Comparison of ENCODE assay signal across 11 cellular contexts in the genomic region with DNA sequence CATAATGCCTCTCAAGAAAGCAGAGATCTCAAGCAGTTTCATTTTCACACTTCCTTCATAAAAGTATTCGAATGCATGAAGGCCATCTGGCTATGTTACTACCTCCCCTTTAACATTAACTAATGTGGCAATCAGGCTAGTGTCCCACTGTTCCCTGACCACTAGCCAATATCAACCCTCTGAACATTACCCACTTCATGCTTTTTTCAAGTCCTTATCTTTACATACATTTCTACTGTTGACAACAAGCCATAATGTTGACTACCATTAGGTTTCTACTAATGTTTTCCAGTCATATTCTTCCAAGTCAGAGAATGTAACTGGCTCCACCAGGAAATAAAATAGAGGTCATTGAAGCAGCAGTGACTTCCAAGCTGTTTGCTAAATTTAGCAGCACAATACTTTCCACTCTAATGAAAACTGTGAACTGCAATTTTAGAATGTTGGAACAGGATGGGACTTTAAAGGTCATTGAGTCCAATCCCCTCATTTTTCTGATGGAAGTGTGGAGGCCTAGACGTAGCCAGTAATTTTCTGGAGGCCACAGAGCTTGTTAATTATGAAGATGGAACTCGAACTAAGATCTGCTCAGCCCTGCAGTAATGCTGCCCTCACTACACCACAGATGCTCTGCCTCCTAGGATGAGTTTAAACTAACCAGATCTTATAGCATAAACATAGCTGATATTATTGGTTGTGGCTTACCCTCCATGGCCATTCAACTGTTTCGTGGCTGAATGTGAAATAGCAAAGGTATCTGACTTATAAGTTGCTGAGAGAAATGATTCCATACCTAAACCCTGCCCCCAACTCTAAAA. TPM values are rescaled to one million over a fixed set of nuclear protein-coding genes. Genes with fewer than 3 reads are reported as not detected.
A peak's percentile ranks its signal among the peaks of the same experiment; 100 is the strongest.
DNase-seq lines count a peak whose midpoint lies in the region; ATAC-seq and TF ChIP-seq lines count a peak whose summit lies in the region.
"Had no signal": no experiment of that assay in that cellular context is flagged by ENCODE, and none has a peak within 500 bp of the region (broad histone marks: within the 10 kb centered on the region; RNA-seq: fewer than 3 reads in every experiment).

No MANE protein-coding gene starts in this region.

- H3K27me3 ChIP-seq in SK-N-SH (ENCODE audit: insufficient read depth) (no peaks in the 10 kb centered on the region), cardiac muscle cell (no peaks in the 10 kb centered on the region), testis (no peaks in the 10 kb centered on the region)
- H3K27me3 ChIP-seq: BE2C, upper lobe of right lung had no signal

- H3K9me3 ChIP-seq in SK-N-SH = no peaks in the 10 kb centered on the region
- H3K9me3 ChIP-seq in cardiac muscle cell (ENCODE audit: low read depth) = no peaks in the 10 kb centered on the region
- no peaks in the 10 kb centered on the region for H3K9me3 ChIP-seq in testis
- H3K9me3 ChIP-seq: BE2C, prostate gland, upper lobe of right lung had no signal

- CTCF ChIA-PET in SK-N-SH (lab: Yijun Ruan, JAX) = interaction anchor here (1.1 kb wide), 1 partner anchor 9 kb away, joined by 3 read pairs; no protein-coding TSS in a partner anchor

- TF ChIP-seq RAD21 in SK-N-SH (IDR thresholded peaks at IDR 0.05; ENCODE audit: low read length) = no peak

- H3K9me2 ChIP-seq in SK-N-SH = no peaks in the 10 kb centered on the region

- H3K27ac ChIP-seq in SK-N-SH (ENCODE audit: low read depth in 2 of 2, low read length in 1 of 2) (no peak overlapping the region; a peak in 1 of 4 replicates), cardiac muscle cell (peak overlapping the region; percentile 72), testis (no peak overlapping the region)
- H3K27ac ChIP-seq: prostate gland, upper lobe of right lung had no signal

- TF ChIP-seq EP300 in SK-N-SH (IDR thresholded peaks at IDR 0.05; ENCODE audit: borderline replicate concordance in 1 of 2, low read depth in 1 of 2, low read length in 1 of 2) = no peak

- POLR2A ChIA-PET in SK-N-SH (lab: Yijun Ruan, JAX) = no interaction called here

- ATAC-seq in GM21390 (IDR thresholded peaks at IDR 0.05; ENCODE audit: unreplicated experiment) = peak; percentile 53
- ATAC-seq in HG02642 (IDR thresholded peaks at IDR 0.05; ENCODE audit: poor library complexity, unreplicated experiment) = no peak
- ATAC-seq: upper lobe of right lung had no signal

- TF ChIP-seq CTCF in SK-N-SH (IDR thresholded peaks at IDR 0.05) (no peak), cardiac muscle cell (IDR thresholded peaks at IDR 0.05; ENCODE audit: low read depth, low read length) (no peak), testis (IDR thresholded peaks at IDR 0.05) (no peak)

- 0 out of 4 replicates have a peak, but pooled peaks cover 0 to 5% of the 10 kb centered on the region in 2 experiments for H3K4me1 ChIP-seq in SK-N-SH (ENCODE audit: control insufficient read depth in 1 of 2, insufficient read depth in 2 of 2, low read depth in 1 of 2, low read length in 1 of 2)
- H3K4me1 ChIP-seq in cardiac muscle cell (ENCODE audit: low read depth) = peaks cover 38% of the 10 kb centered on the region
- peaks cover 8% of the 10 kb centered on the region for H3K4me1 ChIP-seq in testis
- H3K4me1 ChIP-seq: BE2C, prostate gland, upper lobe of right lung had no signal

- no peak overlapping the region for H3K4me3 ChIP-seq in SK-N-SH (ENCODE audit: low read depth in 2 of 2, low read length in 1 of 2)
- H3K4me3 ChIP-seq in cardiac muscle cell = no peak overlapping the region
- no peak overlapping the region for H3K4me3 ChIP-seq in testis
- H3K4me3 ChIP-seq: prostate gland, upper lobe of right lung had no signal

- no peak for DNase-seq in SK-N-SH
- peak; percentile 10 to 13 for DNase-seq in cardiac muscle cell (ENCODE audit: low read depth in 1 of 2, low spot score in 1 of 2)
- DNase-seq in retina = peak; percentile 23
- no peak for DNase-seq in amygdala (lab: John Stamatoyannopoulos, UW)
- no peak for DNase-seq in NCI-H187 treated with DMSO at 0.1 percent for 48 hours (lab: John Stamatoyannopoulos, UW)
- no peak for DNase-seq in testis
- DNase-seq: BE2C, upper lobe of right lung had no signal

- H3K79me2 ChIP-seq in SK-N-SH (ENCODE audit: insufficient read depth) = no peaks in the 10 kb centered on the region

- no peak overlapping the region for H2AFZ ChIP-seq in SK-N-SH (ENCODE audit: low read depth)

- H3K4me2 ChIP-seq in SK-N-SH = 0 out of 2 replicates have a peak overlapping the region, but pooled peaks have one; percentile 26

- intact Hi-C loops in testis (cut with DNase I; ENCODE audit: low total_unique reads) = no loop called here

- H3F3A ChIP-seq in SK-N-SH (replicated peaks; ENCODE audit: insufficient read depth) = no peaks in the 10 kb centered on the region

- 71% methylated on average over 4 of the region's 4 CpGs for WGBS in SK-N-SH (ENCODE audit: low lambda C conversion rate)
- WGBS in testis, 2 donors = 53 to 65% methylated on average over 4 of the region's 4 CpGs

- H3K9ac ChIP-seq in SK-N-SH = no peak overlapping the region

- no peaks in the 10 kb centered on the region for H3K36me3 ChIP-seq in SK-N-SH (replicated peaks in 1 of 2; ENCODE audit: control insufficient read depth in 1 of 2, insufficient read depth in 2 of 2, low read length in 1 of 2)
- no peaks in the 10 kb centered on the region for H3K36me3 ChIP-seq in cardiac muscle cell
- no peaks in the 10 kb centered on the region for H3K36me3 ChIP-seq in testis (ENCODE audit: low read depth, missing control alignments)
- H3K36me3 ChIP-seq: BE2C, prostate gland, upper lobe of right lung had no signal

- H4K20me1 ChIP-seq in SK-N-SH (ENCODE audit: insufficient read depth) = no peaks in the 10 kb centered on the region

- TF ChIP-seq POLR2A in testis (IDR thresholded peaks at IDR 0.05) = no peak

TF ChIP-seq in SK-N-SH, 30 proteins besides CTCF, POLR2A, EP300 and RAD21 (continues in another document):
- TF ChIP-seq EZH2phosphoT487 (IDR thresholded peaks at IDR 0.05; ENCODE audit: borderline replicate concordance, low read depth) (no peak), FOXJ3 (CRISPR knock-in tag; IDR thresholded peaks at IDR 0.05) (no peak), MEF2A (IDR thresholded peaks at IDR 0.05; ENCODE audit: borderline replicate concordance, low read depth) (no peak), GATA2 (CRISPR knock-in tag; IDR thresholded peaks at IDR 0.05) (no peak), JUND (IDR thresholded peaks at IDR 0.05) (no peak), NFIC (IDR thresholded peaks at IDR 0.05; ENCODE audit: borderline replicate concordance) (no peak), SMC3 (IDR thresholded peaks at IDR 0.05; ENCODE audit: low read depth, low read length) (no peak), TEAD4 (IDR thresholded peaks at IDR 0.05; ENCODE audit: borderline replicate concordance, insufficient read depth) (no peak), NRF1 (IDR thresholded peaks at IDR 0.05; ENCODE audit: low read depth, low read length) (no peak), SIN3A (IDR thresholded peaks at IDR 0.05; ENCODE audit: borderline replicate concordance, low read depth, low read length) (no peak), RCOR1 (IDR thresholded peaks at IDR 0.05; ENCODE audit: low read length) (no peak), GABPA (IDR thresholded peaks at IDR 0.05; ENCODE audit: low read depth) (no peak), FOXM1 (IDR thresholded peaks at IDR 0.05; ENCODE audit: low read depth) (no peak), TAF1 (IDR thresholded peaks at IDR 0.05; ENCODE audit: borderline replicate concordance, low read depth, low read length) (no peak)
- TF ChIP-seq, protein P1, sequence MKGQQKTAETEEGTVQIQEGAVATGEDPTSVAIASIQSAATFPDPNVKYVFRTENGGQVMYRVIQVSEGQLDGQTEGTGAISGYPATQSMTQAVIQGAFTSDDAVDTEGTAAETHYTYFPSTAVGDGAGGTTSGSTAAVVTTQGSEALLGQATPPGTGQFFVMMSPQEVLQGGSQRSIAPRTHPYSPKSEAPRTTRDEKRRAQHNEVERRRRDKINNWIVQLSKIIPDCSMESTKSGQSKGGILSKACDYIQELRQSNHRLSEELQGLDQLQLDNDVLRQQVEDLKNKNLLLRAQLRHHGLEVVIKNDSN (IDR thresholded peaks at IDR 0.05; ENCODE audit: borderline replicate concordance, low read depth) = no peak
- TF ChIP-seq, protein P2, sequence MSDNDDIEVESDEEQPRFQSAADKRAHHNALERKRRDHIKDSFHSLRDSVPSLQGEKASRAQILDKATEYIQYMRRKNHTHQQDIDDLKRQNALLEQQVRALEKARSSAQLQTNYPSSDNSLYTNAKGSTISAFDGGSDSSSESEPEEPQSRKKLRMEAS (IDR thresholded peaks at IDR 0.05; ENCODE audit: low read depth) = no peak
- TF ChIP-seq, protein P3, sequence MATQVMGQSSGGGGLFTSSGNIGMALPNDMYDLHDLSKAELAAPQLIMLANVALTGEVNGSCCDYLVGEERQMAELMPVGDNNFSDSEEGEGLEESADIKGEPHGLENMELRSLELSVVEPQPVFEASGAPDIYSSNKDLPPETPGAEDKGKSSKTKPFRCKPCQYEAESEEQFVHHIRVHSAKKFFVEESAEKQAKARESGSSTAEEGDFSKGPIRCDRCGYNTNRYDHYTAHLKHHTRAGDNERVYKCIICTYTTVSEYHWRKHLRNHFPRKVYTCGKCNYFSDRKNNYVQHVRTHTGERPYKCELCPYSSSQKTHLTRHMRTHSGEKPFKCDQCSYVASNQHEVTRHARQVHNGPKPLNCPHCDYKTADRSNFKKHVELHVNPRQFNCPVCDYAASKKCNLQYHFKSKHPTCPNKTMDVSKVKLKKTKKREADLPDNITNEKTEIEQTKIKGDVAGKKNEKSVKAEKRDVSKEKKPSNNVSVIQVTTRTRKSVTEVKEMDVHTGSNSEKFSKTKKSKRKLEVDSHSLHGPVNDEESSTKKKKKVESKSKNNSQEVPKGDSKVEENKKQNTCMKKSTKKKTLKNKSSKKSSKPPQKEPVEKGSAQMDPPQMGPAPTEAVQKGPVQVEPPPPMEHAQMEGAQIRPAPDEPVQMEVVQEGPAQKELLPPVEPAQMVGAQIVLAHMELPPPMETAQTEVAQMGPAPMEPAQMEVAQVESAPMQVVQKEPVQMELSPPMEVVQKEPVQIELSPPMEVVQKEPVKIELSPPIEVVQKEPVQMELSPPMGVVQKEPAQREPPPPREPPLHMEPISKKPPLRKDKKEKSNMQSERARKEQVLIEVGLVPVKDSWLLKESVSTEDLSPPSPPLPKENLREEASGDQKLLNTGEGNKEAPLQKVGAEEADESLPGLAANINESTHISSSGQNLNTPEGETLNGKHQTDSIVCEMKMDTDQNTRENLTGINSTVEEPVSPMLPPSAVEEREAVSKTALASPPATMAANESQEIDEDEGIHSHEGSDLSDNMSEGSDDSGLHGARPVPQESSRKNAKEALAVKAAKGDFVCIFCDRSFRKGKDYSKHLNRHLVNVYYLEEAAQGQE (IDR thresholded peaks at IDR 0.05; ENCODE audit: low read depth, low read length) = no peak

RNA-seq across cellular contexts. Expression of a gene that starts 0.6 kb away (rescaled TPM):
- 0.26 and 0.41 TPM in 2 replicates for polyA plus RNA-seq in SK-N-SH (2012; rRNA removed)
- 0.12 and 0.46 TPM in 2 replicates for polyA plus RNA-seq in SK-N-SH (2012; cell fraction: cytosol; rRNA removed)
- polyA plus RNA-seq in SK-N-SH (2012; cell fraction: nucleus; rRNA removed) = 0.23 and 0.24 TPM in 2 replicates
- 4.7 and 12.1 TPM in 2 replicates for total RNA-seq in cardiac muscle cell
- polyA plus RNA-seq in cardiac muscle cell = 8.6 and 17.9 TPM in 2 replicates
- 10 to 100 TPM; 16.4 to 26.2 TPM for total RNA-seq in testis
- polyA plus RNA-seq in testis (ENCODE audit: insufficient read depth, low read depth, low replicate concordance) = 98.9 TPM

Comparison
In these comparisons a context has a peak if more than half of its experiments do, and no peak if none do; other contexts are left out.
1. DNase-seq: peak in cardiac muscle cell (2 of 2) and retina (single experiment); none in SK-N-SH (single experiment), amygdala (0 of 56), NCI-H187 treated with DMSO at 0.1 percent for 48 hours (single experiment) and testis (single experiment).